18 cellular contexts compared by ENCODE assay signal in genomic region chr6:138234363-138234762, GRCh38. TPM values are rescaled to one million over a fixed set of nuclear protein-coding genes. Genes with fewer than 3 reads are reported as not detected.
"Had no signal": no experiment of that assay in that cellular context is flagged by ENCODE, and none has a peak within 500 bp of the region (broad histone marks: within the 10 kb centered on the region; RNA-seq: fewer than 3 reads in every experiment).

No MANE protein-coding gene starts in this region.

- H3K9me3 ChIP-seq: gastroesophageal sphincter, heart right ventricle, ovary, tibial nerve had no signal

- H3K27me3 ChIP-seq: gastroesophageal sphincter, heart right ventricle, neural progenitor cell, ovary, tibial nerve had no signal

- DNase-seq: activated CD4-positive, alpha-beta T cell treated with anti-CD3 and anti-CD28 coated beads, Interleukin-2, amount 10 ng/mL, durations not matched to agents 24 days and 14 days; activated CD4-positive, CD25-positive, alpha-beta regulatory T cell; activated CD8-positive, alpha-beta memory T cell treated with anti-CD3 and anti-CD28 coated beads, Interleukin-2, amount 50 U/mL, for 4 hours; activated CD8-positive, alpha-beta T cell treated with anti-CD3 and anti-CD28 coated beads, Interleukin-2, amount 10 ng/mL, durations not matched to agents 7 days and 5 days; activated gamma-delta T cell treated with Interleukin-2 at 50 U/mL for 16 hours; activated T-cell treated with anti-CD3 and anti-CD28 coated beads, Interleukin-2, amount 50 U/mL, for 72 hours; amniotic stem cell; effector CD8-positive, alpha-beta T cell; heart right ventricle; naive B cell; ovary; stimulated activated CD4-positive, alpha-beta T cell treated with anti-CD3 and anti-CD28 coated beads, Interleukin-15, amount 100 ng/mL, for 24 hours; stimulated activated CD4-positive, alpha-beta T cell treated with anti-CD3 and anti-CD28 coated beads, Interleukin-4, amount 100 ng/mL, for 24 hours; stimulated activated naive CD4-positive, alpha-beta T cell; substantia nigra had no signal

- H3K4me3 ChIP-seq: gastroesophageal sphincter, heart right ventricle, neural progenitor cell, ovary, tibial nerve had no signal

- ATAC-seq: activated CD8-positive, alpha-beta T cell treated with anti-CD3 and anti-CD28 coated beads, Interleukin-2, amount 10 ng/mL, durations not matched to agents 7 days and 5 days; activated T-cell treated with anti-CD3 and anti-CD28 coated beads, Interleukin-2, amount 50 U/mL, for 72 hours; gastroesophageal sphincter; heart right ventricle had no signal

- H3K4me1 ChIP-seq: gastroesophageal sphincter, heart right ventricle, tibial nerve had no signal

- H3K27ac ChIP-seq: gastroesophageal sphincter, heart right ventricle, neural progenitor cell, ovary, tibial nerve had no signal

- H3K36me3 ChIP-seq: gastroesophageal sphincter, heart right ventricle, neural progenitor cell, ovary, tibial nerve had no signal

RNA-seq across cellular contexts. Expression of gene PBOV1, which starts 16.1 kb away (rescaled TPM):
- polyA plus RNA-seq: heart right ventricle, ovary had no signal
